In the genomic region with DNA sequence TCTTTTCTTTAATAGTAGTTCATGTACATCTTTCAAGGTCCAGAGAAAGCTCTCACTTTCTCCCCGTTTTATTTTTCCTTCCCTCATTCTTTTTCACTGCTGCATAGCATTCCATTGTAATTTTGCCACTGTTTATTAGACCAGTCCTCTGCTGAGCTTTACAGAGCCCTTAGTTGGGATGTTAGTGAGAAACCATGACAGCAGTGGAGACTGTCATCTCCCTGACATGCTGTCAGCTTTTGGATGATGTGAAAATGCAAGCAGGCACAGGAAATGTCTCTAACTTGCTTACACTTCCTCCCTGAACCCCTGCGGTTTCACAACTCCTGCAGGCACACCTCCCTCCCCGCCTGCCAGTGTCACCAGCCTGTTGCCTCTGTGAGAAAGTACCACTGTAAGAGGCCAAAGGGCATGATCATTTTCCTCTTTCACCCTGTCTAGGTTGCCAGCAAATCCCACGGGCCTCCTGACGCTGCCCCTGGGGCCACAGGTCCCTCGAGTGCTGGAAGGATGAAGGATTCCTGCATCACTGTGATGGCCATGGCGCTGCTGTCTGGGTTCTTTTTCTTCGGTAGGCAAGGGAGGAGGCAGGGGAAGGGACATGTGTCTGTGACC, we compare ENCODE assay signal across 9 cellular contexts. TPM values are rescaled to one million over a fixed set of nuclear protein-coding genes. Genes with fewer than 3 reads are reported as not detected.
DNase-seq lines count a peak whose midpoint lies in the region; ATAC-seq lines count a peak whose summit lies in the region.
"Had no signal": no experiment of that assay in that cellular context is flagged by ENCODE, and none has a peak within 500 bp of the region (broad histone marks: within the 10 kb centered on the region; RNA-seq: fewer than 3 reads in every experiment).

A gene (plus strand): TSS at position 415 of the 615 bp plus-strand sequence. CDS start 96 bp downstream, at position 511.

- peak; percentile 41 for ATAC-seq in HG03571 (IDR thresholded peaks at IDR 0.05; ENCODE audit: unreplicated experiment)
- ATAC-seq in Right ventricle myocardium superior (ENCODE audit: poor library complexity) = peak; percentile 74

- DNase-seq in GM19238 (ENCODE audit: insufficient read length, low spot score) (peak; percentile 80), Right ventricle myocardium superior (peak; percentile 71), NCI-H1436 (lab: John Stamatoyannopoulos, UW) (no peak), NCI-H1105 (lab: John Stamatoyannopoulos, UW) (no peak), NCI-H446 treated with DMSO at 0.1 percent for 48 hours (lab: John Stamatoyannopoulos, UW) (no peak)
- peak; percentile 81 to 87 for DNase-seq in activated CD4-positive, alpha-beta T cell treated with anti-CD3 and anti-CD28 coated beads, Interleukin-2, amount 50 U/mL, for 48 hours
- peak; percentile 61 to 74 (median 65) for DNase-seq in stimulated activated CD4-positive, alpha-beta T cell treated with anti-CD3 and anti-CD28 coated beads, TNF-alpha, amount 100 ng/mL, for 1 hour (ENCODE audit: low read depth in 3 of 3, low spot score in 1 of 3)

- intact Hi-C loops in Right ventricle myocardium superior (cut with DNase I) = no loop called here

RNA-seq across cellular contexts. Expression of the gene that starts here (rescaled TPM):
- 1.5 TPM for total RNA-seq in Right ventricle myocardium superior
- total RNA-seq: RPMI7951 had no signal

Comparison
In these comparisons a context has a peak if more than half of its experiments do, and no peak if none do; other contexts are left out.
1. DNase-seq: peak in GM19238 (single experiment), activated CD4-positive, alpha-beta T cell treated with anti-CD3 and anti-CD28 coated beads, Interleukin-2, amount 50 U/mL, for 48 hours (2 of 2), Right ventricle myocardium superior (single experiment) and stimulated activated CD4-positive, alpha-beta T cell treated with anti-CD3 and anti-CD28 coated beads, TNF-alpha, amount 100 ng/mL, for 1 hour (3 of 3); none in NCI-H1436 (single experiment), NCI-H1105 (single experiment) and NCI-H446 treated with DMSO at 0.1 percent for 48 hours (single experiment).